8 cellular contexts compared by ENCODE assay signal in genomic region chr21:22791986-22792560, GRCh38.
DNase-seq lines count a peak whose midpoint lies in the region; ATAC-seq and FAIRE-seq lines count a peak whose summit lies in the region.

No MANE protein-coding gene starts in this region.

- H3K4me3 ChIP-seq in skeletal muscle cell (ENCODE audit: low read depth, low read length), result no peak overlapping the region

- peak; percentile 51 for DNase-seq in CD1c-positive myeloid dendritic cell (ENCODE audit: extremely low spot score)
- peak; percentile 1 for DNase-seq in GM19240 (ENCODE audit: insufficient read length, low spot score)
- peak; percentile 51 for DNase-seq in NCI-H2029 (lab: John Stamatoyannopoulos, UW)
- peak; percentile 8 for DNase-seq in germinal center (ENCODE audit: low spot score)
- peak; percentile 1 for DNase-seq in skeletal muscle cell (ENCODE audit: low read depth)

- ATAC-seq in HG03571 (IDR thresholded peaks at IDR 0.05; ENCODE audit: unreplicated experiment) (no peak), GM18520 (IDR thresholded peaks at IDR 0.05; ENCODE audit: unreplicated experiment) (no peak)

- FAIRE-seq in TTC549 (lab: Jason Lieb, UNC), result peak; percentile 91

Comparison
In these comparisons a context has a peak if more than half of its experiments do, and no peak if none do; other contexts are left out.
1. DNase-seq: peak in every context shown above with its lines; median percentile 51 in CD1c-positive myeloid dendritic cell; 51 in NCI-H2029; 8 in germinal center; 1 in GM19240; 1 in skeletal muscle cell.